In genomic region chr7:100675581-100676350, GRCh38 we compare ENCODE assay signal across 7 cellular contexts. TPM values are rescaled to one million over a fixed set of nuclear protein-coding genes. Genes with fewer than 3 reads are reported as not detected.
DNase-seq lines count a peak whose midpoint lies in the region; ATAC-seq and TF ChIP-seq lines count a peak whose summit lies in the region.

No MANE protein-coding gene starts in this region.

- H3K36me3 ChIP-seq in fibroblast of lung (ENCODE audit: control insufficient read depth, insufficient read depth, low read length): peaks cover 19% of the 10 kb centered on the region

- ATAC-seq in GM18505 (IDR thresholded peaks at IDR 0.05; ENCODE audit: unreplicated experiment) (peak; percentile 33), HG03025 (IDR thresholded peaks at IDR 0.05; ENCODE audit: low FRiP score, unreplicated experiment) (peak; percentile 26), natural killer cell (peak; percentile 65 to 74 (median 66))
- peak; percentile 49 to 51 for ATAC-seq in stimulated activated naive B cell treated with anti-CD40 and anti-IgM and Interleukin-4, amounts not matched to agents 10 μg/mL and 1 μg/mL and 100 μg/mL, for 72 hours (replicated peaks)

- H3K4me1 ChIP-seq in fibroblast of lung (ENCODE audit: control insufficient read depth, extremely low read depth, insufficient read depth, low read length): peaks cover 3% of the 10 kb centered on the region

- H3K4me3 Mint-ChIP-seq in activated T-helper 1 cell treated with anti-CD3 and anti-CD28 coated beads, Interleukin-12 subunit alpha, Interleukin-12 subunit beta, Interleukin-2, Interleukin-4 antibody, amounts not matched to agents 30 ng/mL and 10 ng/mL and 1 ng/mL, durations not matched to agents 14 hours and 24 hours and 36 hours: peak overlapping the region; percentile 88
- H3K4me3 Mint-ChIP-seq in natural killer cell: peak overlapping the region; percentile 83
- H3K4me3 Mint-ChIP-seq in stimulated activated naive B cell treated with anti-CD40 and anti-IgM and Interleukin-4, amounts not matched to agents 10 μg/mL and 1 μg/mL and 100 μg/mL, for 72 hours: peak overlapping the region; percentile 84 to 85

- H3K79me2 ChIP-seq in fibroblast of lung (ENCODE audit: control insufficient read depth, insufficient read depth, low read length): peaks cover 40% of the 10 kb centered on the region

- no peaks in the 10 kb centered on the region for H3K9me3 ChIP-seq in fibroblast of lung (ENCODE audit: control insufficient read depth, insufficient read depth, low read depth, low read length)

- H3K36me3 Mint-ChIP-seq in activated T-helper 1 cell treated with anti-CD3 and anti-CD28 coated beads, Interleukin-12 subunit alpha, Interleukin-12 subunit beta, Interleukin-2, Interleukin-4 antibody, amounts not matched to agents 30 ng/mL and 10 ng/mL and 1 ng/mL, durations not matched to agents 14 hours and 24 hours and 36 hours (ENCODE audit: low read depth): peaks cover 18% of the 10 kb centered on the region
- H3K36me3 Mint-ChIP-seq in natural killer cell: no peaks in the 10 kb centered on the region
- peaks cover 21 to 41% of the 10 kb centered on the region in 2 donors for H3K36me3 Mint-ChIP-seq in stimulated activated naive B cell treated with anti-CD40 and anti-IgM and Interleukin-4, amounts not matched to agents 10 μg/mL and 1 μg/mL and 100 μg/mL, for 72 hours

- H3K9ac ChIP-seq in fibroblast of lung (ENCODE audit: insufficient read depth, low read length): peak overlapping the region; percentile 65

- intact Hi-C loops in activated T-helper 1 cell treated with anti-CD3 and anti-CD28 coated beads, Interleukin-12 subunit alpha, Interleukin-12 subunit beta, Interleukin-2, Interleukin-4 antibody, amounts not matched to agents 30 ng/mL and 10 ng/mL and 1 ng/mL, durations not matched to agents 14 hours and 24 hours and 36 hours (cut with micrococcal nuclease): loop anchor here (1.0 to 10.0 kb wide), 3 partner anchors 16 to 551 kb away; partner anchors contain the start of genes MBLAC1 and TSC22D4
- intact Hi-C loops in natural killer cell (cut with micrococcal nuclease): loop anchor here (2.0 to 10.0 kb wide), 2 partner anchors 89 to 571 kb away; partner anchors contain the start of genes AP4M1, FBXO24, LRCH4 and MCM7

- TF ChIP-seq POLR2A in GM18505 (IDR thresholded peaks at IDR 0.05; ENCODE audit: borderline replicate concordance, extremely low read depth, insufficient read depth, insufficient read length): peak; percentile 49

- peak overlapping the region; percentile 38 for H3K27ac ChIP-seq in fibroblast of lung (ENCODE audit: insufficient read depth, low read length)

- H3K27me3 ChIP-seq in fibroblast of lung (ENCODE audit: control insufficient read depth, insufficient read depth, low read length): no peaks in the 10 kb centered on the region

- no peaks in the 10 kb centered on the region for H4K20me1 ChIP-seq in fibroblast of lung (ENCODE audit: control insufficient read depth, extremely low read depth, insufficient read depth, low read length)

- peaks cover 7% of the 10 kb centered on the region for H3K27me3 Mint-ChIP-seq in activated T-helper 1 cell treated with anti-CD3 and anti-CD28 coated beads, Interleukin-12 subunit alpha, Interleukin-12 subunit beta, Interleukin-2, Interleukin-4 antibody, amounts not matched to agents 30 ng/mL and 10 ng/mL and 1 ng/mL, durations not matched to agents 14 hours and 24 hours and 36 hours (ENCODE audit: insufficient read depth)
- H3K27me3 Mint-ChIP-seq in natural killer cell (ENCODE audit: low read depth in 2 of 2): no peaks in the 10 kb centered on the region
- no peaks in the 10 kb centered on the region for H3K27me3 Mint-ChIP-seq in stimulated activated naive B cell treated with anti-CD40 and anti-IgM and Interleukin-4, amounts not matched to agents 10 μg/mL and 1 μg/mL and 100 μg/mL, for 72 hours

- no peaks in the 10 kb centered on the region for H3K9me3 Mint-ChIP-seq in activated T-helper 1 cell treated with anti-CD3 and anti-CD28 coated beads, Interleukin-12 subunit alpha, Interleukin-12 subunit beta, Interleukin-2, Interleukin-4 antibody, amounts not matched to agents 30 ng/mL and 10 ng/mL and 1 ng/mL, durations not matched to agents 14 hours and 24 hours and 36 hours
- H3K9me3 Mint-ChIP-seq in natural killer cell: no peaks in the 10 kb centered on the region
- H3K9me3 Mint-ChIP-seq in stimulated activated naive B cell treated with anti-CD40 and anti-IgM and Interleukin-4, amounts not matched to agents 10 μg/mL and 1 μg/mL and 100 μg/mL, for 72 hours: no peaks in the 10 kb centered on the region

- TF ChIP-seq CTCF in fibroblast of lung (conservative IDR thresholded peaks at IDR 0.05 in 1 of 2, IDR thresholded peaks at IDR 0.05 in 1 of 2; ENCODE audit: low read depth in 1 of 2, low read length in 2 of 2) (no peak), natural killer cell (IDR thresholded peaks at IDR 0.05) (no peak)

- peak overlapping the region; percentile 61 to 92 (median 74) for H3K4me3 ChIP-seq in fibroblast of lung (replicated peaks in 1 of 4; ENCODE audit: control extremely low read depth in 1 of 4, insufficient read depth in 1 of 4, low read depth in 3 of 4, low read length in 4 of 4)

- H2AFZ ChIP-seq in fibroblast of lung (ENCODE audit: low read length): no peak overlapping the region

- H3K4me1 Mint-ChIP-seq in activated T-helper 1 cell treated with anti-CD3 and anti-CD28 coated beads, Interleukin-12 subunit alpha, Interleukin-12 subunit beta, Interleukin-2, Interleukin-4 antibody, amounts not matched to agents 30 ng/mL and 10 ng/mL and 1 ng/mL, durations not matched to agents 14 hours and 24 hours and 36 hours (ENCODE audit: low read depth): peaks cover 15% of the 10 kb centered on the region
- H3K4me1 Mint-ChIP-seq in natural killer cell: peaks cover 0 to 45% of the 10 kb centered on the region in 2 donors
- H3K4me1 Mint-ChIP-seq in stimulated activated naive B cell treated with anti-CD40 and anti-IgM and Interleukin-4, amounts not matched to agents 10 μg/mL and 1 μg/mL and 100 μg/mL, for 72 hours: peaks cover 16 to 42% of the 10 kb centered on the region in 2 donors

- DNase-seq in OCI-M1 (lab: John Stamatoyannopoulos, UW) (peak; percentile 84), fibroblast of lung (ENCODE audit: low read depth in 2 of 2) (peak; percentile 67 to 71), natural killer cell (peak; percentile 85)
- peak; percentile 78 for DNase-seq in activated T-helper 1 cell treated with anti-CD3 and anti-CD28 coated beads, Interleukin-12 subunit alpha, Interleukin-12 subunit beta, Interleukin-2, Interleukin-4 antibody, amounts not matched to agents 30 ng/mL and 10 ng/mL and 1 ng/mL, durations not matched to agents 14 hours and 24 hours and 36 hours (ENCODE audit: low spot score)
- peak; percentile 81 for DNase-seq in stimulated activated naive B cell treated with anti-CD40 and anti-IgM and Interleukin-4, amounts not matched to agents 10 μg/mL and 1 μg/mL and 100 μg/mL, for 72 hours

- H3K4me2 ChIP-seq in fibroblast of lung (ENCODE audit: extremely low read depth, insufficient read depth, low read length): peak overlapping the region; percentile 64

- peak overlapping the region; percentile 81 for H3K27ac Mint-ChIP-seq in activated T-helper 1 cell treated with anti-CD3 and anti-CD28 coated beads, Interleukin-12 subunit alpha, Interleukin-12 subunit beta, Interleukin-2, Interleukin-4 antibody, amounts not matched to agents 30 ng/mL and 10 ng/mL and 1 ng/mL, durations not matched to agents 14 hours and 24 hours and 36 hours
- peak overlapping the region; percentile 91 to 97 for H3K27ac Mint-ChIP-seq in natural killer cell
- peak overlapping the region; percentile 81 for H3K27ac Mint-ChIP-seq in stimulated activated naive B cell treated with anti-CD40 and anti-IgM and Interleukin-4, amounts not matched to agents 10 μg/mL and 1 μg/mL and 100 μg/mL, for 72 hours

RNA-seq across cellular contexts. Expression of gene GNB2, which starts 2.2 kb away (rescaled TPM):
- total RNA-seq in activated T-helper 1 cell treated with anti-CD3 and anti-CD28 coated beads, Interleukin-12 subunit alpha, Interleukin-12 subunit beta, Interleukin-2, Interleukin-4 antibody, amounts not matched to agents 30 ng/mL and 10 ng/mL and 1 ng/mL, durations not matched to agents 14 hours and 24 hours and 36 hours: 218 and 221 TPM in 2 replicates
- total RNA-seq in fibroblast of lung (64.5 and 85.2 TPM in 2 replicates), natural killer cell (100 to 1,000 TPM; 194 to 227 (median 212) TPM)
- 145 and 170 TPM in 2 replicates for polyA plus RNA-seq in fibroblast of lung
- polyA plus RNA-seq in fibroblast of lung (2012): 257 and 351 TPM in 2 replicates
- polyA minus RNA-seq in fibroblast of lung (ENCODE audit: low replicate concordance): 655 and 673 TPM in 2 replicates

RNA-seq across cellular contexts. Expression of gene GIGYF1, which starts 18.3 kb away (rescaled TPM):
- total RNA-seq in activated T-helper 1 cell treated with anti-CD3 and anti-CD28 coated beads, Interleukin-12 subunit alpha, Interleukin-12 subunit beta, Interleukin-2, Interleukin-4 antibody, amounts not matched to agents 30 ng/mL and 10 ng/mL and 1 ng/mL, durations not matched to agents 14 hours and 24 hours and 36 hours: 49.1 and 53.8 TPM in 2 replicates
- 14.4 and 15.9 TPM in 2 replicates for total RNA-seq in fibroblast of lung
- polyA plus RNA-seq in fibroblast of lung: 3.8 and 4.0 TPM in 2 replicates
- polyA plus RNA-seq in fibroblast of lung (2012): 9.1 and 9.9 TPM in 2 replicates
- polyA minus RNA-seq in fibroblast of lung (ENCODE audit: low replicate concordance): 11.7 and 14.2 TPM in 2 replicates
- total RNA-seq in natural killer cell: 100 to 1,000 TPM in 2 of 3 donors, 10 to 100 TPM in 1; 92.0 to 102 (median 101) TPM

RNA-seq across cellular contexts. Expression of gene ACTL6B, which starts 19.5 kb away (rescaled TPM):
- not detected in 2 replicates for total RNA-seq in activated T-helper 1 cell treated with anti-CD3 and anti-CD28 coated beads, Interleukin-12 subunit alpha, Interleukin-12 subunit beta, Interleukin-2, Interleukin-4 antibody, amounts not matched to agents 30 ng/mL and 10 ng/mL and 1 ng/mL, durations not matched to agents 14 hours and 24 hours and 36 hours
- total RNA-seq in fibroblast of lung: not detected in 2 replicates
- polyA plus RNA-seq in fibroblast of lung: not detected in 2 replicates
- polyA plus RNA-seq in fibroblast of lung (2012): not detected in 2 replicates
- not detected in 2 replicates for polyA minus RNA-seq in fibroblast of lung (ENCODE audit: low replicate concordance)
- not detected for total RNA-seq in natural killer cell

RNA-seq across cellular contexts. Expression of gene POP7, which starts 30.2 kb away (rescaled TPM):
- total RNA-seq in activated T-helper 1 cell treated with anti-CD3 and anti-CD28 coated beads, Interleukin-12 subunit alpha, Interleukin-12 subunit beta, Interleukin-2, Interleukin-4 antibody, amounts not matched to agents 30 ng/mL and 10 ng/mL and 1 ng/mL, durations not matched to agents 14 hours and 24 hours and 36 hours: 82.7 and 84.4 TPM in 2 replicates
- total RNA-seq in fibroblast of lung (31.1 and 31.9 TPM in 2 replicates), natural killer cell (10 to 100 TPM; 17.6 to 22.1 (median 17.6) TPM)
- 19.4 and 22.9 TPM in 2 replicates for polyA plus RNA-seq in fibroblast of lung
- 39.7 and 55.9 TPM in 2 replicates for polyA plus RNA-seq in fibroblast of lung (2012)
- polyA minus RNA-seq in fibroblast of lung (ENCODE audit: low replicate concordance): 14.0 and 18.3 TPM in 2 replicates

RNA-seq across cellular contexts. Expression of gene TFR2, which starts 34.4 kb away (rescaled TPM):
- total RNA-seq in activated T-helper 1 cell treated with anti-CD3 and anti-CD28 coated beads, Interleukin-12 subunit alpha, Interleukin-12 subunit beta, Interleukin-2, Interleukin-4 antibody, amounts not matched to agents 30 ng/mL and 10 ng/mL and 1 ng/mL, durations not matched to agents 14 hours and 24 hours and 36 hours: 13.8 and 15.0 TPM in 2 replicates
- total RNA-seq in fibroblast of lung: under 0.01 TPM in 1 of 2 replicates, not detected in the other
- polyA plus RNA-seq in fibroblast of lung: 0.08 and 0.16 TPM in 2 replicates
- polyA plus RNA-seq in fibroblast of lung (2012): 0.21 and 0.30 TPM in 2 replicates
- not detected in 2 replicates for polyA minus RNA-seq in fibroblast of lung (ENCODE audit: low replicate concordance)
- total RNA-seq in natural killer cell: 10 to 100 TPM in 2 of 3 donors, 1 to 10 TPM in 1; 9.8 to 13.8 (median 12.0) TPM

Comparison
In these comparisons a context has a peak if more than half of its experiments do, and no peak if none do; other contexts are left out.
1. Peak in every context shown above with its lines: DNase-seq, ATAC-seq, H3K4me3 ChIP-seq and H3K27ac ChIP-seq.